8 cellular contexts compared by ENCODE assay signal in genomic region chr17:60524463-60525346, GRCh38. TPM values are rescaled to one million over a fixed set of nuclear protein-coding genes. Genes with fewer than 3 reads are reported as not detected.
DNase-seq lines count a peak whose midpoint lies in the region; ATAC-seq and TF ChIP-seq lines count a peak whose summit lies in the region.

No MANE protein-coding gene starts in this region.

- H3K27ac ChIP-seq in AG04450 (ENCODE audit: low read depth, low read length), result peak overlapping the region; percentile 96

- 0 out of 2 replicates have a peak, but pooled peaks cover 3% of the 10 kb centered on the region for H3K4me1 ChIP-seq in HAP-1
- no peaks in the 10 kb centered on the region for H3K4me1 ChIP-seq in iPS-15b (ENCODE audit: control insufficient read depth, insufficient read depth, low read length)
- peaks cover 14% of the 10 kb centered on the region for H3K4me1 ChIP-seq in skeletal muscle satellite cell (ENCODE audit: control insufficient read depth, insufficient read depth, low read length)

- CTCF ChIA-PET in AG04450 (lab: Charles Lee), result interaction anchor here (0.7 to 1.8 kb wide), 4 partner anchors 45 to 693 kb away, joined by 3 to 11 read pairs (median 5); no protein-coding TSS in a partner anchor
- CTCF ChIA-PET in activated CD8-positive, alpha-beta T cell treated with anti-CD3 and anti-CD28 coated beads, Interleukin-2, amount 10 ng/mL, durations not matched to agents 7 days and 5 days (lab: Charles Lee), result no interaction called here

- H3K27me3 ChIP-seq in AG04450 (ENCODE audit: control insufficient read depth, insufficient read depth, low read length) (no peaks in the 10 kb centered on the region), HAP-1 (ENCODE audit: low read depth) (no peaks in the 10 kb centered on the region), iPS-15b (ENCODE audit: control insufficient read depth, insufficient read depth, low read length) (no peaks in the 10 kb centered on the region), skeletal muscle satellite cell (ENCODE audit: control insufficient read depth, insufficient read depth, low read length) (no peaks in the 10 kb centered on the region)

- H3K4me2 ChIP-seq in skeletal muscle satellite cell (ENCODE audit: low read length), result peak overlapping the region; percentile 84

- H3K4me3 ChIP-seq in AG04450 (ENCODE audit: low read depth, low read length) (peak overlapping the region; percentile 98), HAP-1 (peak overlapping the region; percentile 97), iPS-15b (ENCODE audit: low read depth, low read length) (peak overlapping the region; percentile 100), skeletal muscle satellite cell (ENCODE audit: low read length) (peak overlapping the region; percentile 98)

- H3K9ac ChIP-seq in iPS-15b (ENCODE audit: low read depth, low read length) (peak overlapping the region; percentile 95), skeletal muscle satellite cell (ENCODE audit: low read depth, low read length) (peak overlapping the region; percentile 98)

- no peak for TF ChIP-seq CTCF in AG04450 (IDR thresholded peaks at IDR 0.05; ENCODE audit: low read depth, low read length)

- H3K36me3 ChIP-seq in HAP-1 (replicated peaks) (no peaks in the 10 kb centered on the region), iPS-15b (ENCODE audit: control insufficient read depth, insufficient read depth, low read length) (no peaks in the 10 kb centered on the region), skeletal muscle satellite cell (ENCODE audit: insufficient read depth, low read length) (peaks cover 9% of the 10 kb centered on the region)

- POLR2A ChIA-PET in AG04450 (lab: Yijun Ruan, JAX), result interaction anchor here (0.7 to 2.6 kb wide), 3 partner anchors 11 to 40 kb away, joined by 5 to 20 read pairs (median 7); no protein-coding TSS in a partner anchor
- POLR2A ChIA-PET in activated CD8-positive, alpha-beta T cell treated with anti-CD3 and anti-CD28 coated beads, Interleukin-2, amount 10 ng/mL, durations not matched to agents 7 days and 5 days (lab: Charles Lee), result interaction anchor here (0.7 to 1.3 kb wide), 3 partner anchors 15 to 75 kb away, joined by 3 to 7 read pairs (median 4); partner anchors contain the start of gene PPM1D

- in situ Hi-C loops in HAP-1 (cut with MboI; ENCODE audit: low sequenced_read_pairs), result no loop called here

- H3K27ac Mint-ChIP-seq in activated CD8-positive, alpha-beta T cell treated with anti-CD3 and anti-CD28 coated beads, Interleukin-2, amount 10 ng/mL, durations not matched to agents 7 days and 5 days, result peak overlapping the region; percentile 94

- H3K27me3 Mint-ChIP-seq in activated CD8-positive, alpha-beta T cell treated with anti-CD3 and anti-CD28 coated beads, Interleukin-2, amount 10 ng/mL, durations not matched to agents 7 days and 5 days (ENCODE audit: low read depth), result no peaks in the 10 kb centered on the region

- no peaks in the 10 kb centered on the region for H3K9me3 Mint-ChIP-seq in activated CD8-positive, alpha-beta T cell treated with anti-CD3 and anti-CD28 coated beads, Interleukin-2, amount 10 ng/mL, durations not matched to agents 7 days and 5 days (ENCODE audit: insufficient read depth)

- peaks cover 11% of the 10 kb centered on the region for H3K36me3 Mint-ChIP-seq in activated CD8-positive, alpha-beta T cell treated with anti-CD3 and anti-CD28 coated beads, Interleukin-2, amount 10 ng/mL, durations not matched to agents 7 days and 5 days (ENCODE audit: low read depth)

- ATAC-seq in activated CD8-positive, alpha-beta T cell treated with anti-CD3 and anti-CD28 coated beads, Interleukin-2, amount 10 ng/mL, durations not matched to agents 7 days and 5 days, result no peak
- no peak for ATAC-seq in GM18861 (IDR thresholded peaks at IDR 0.05; ENCODE audit: unreplicated experiment)
- no peak for ATAC-seq in HG02970 (IDR thresholded peaks at IDR 0.05; ENCODE audit: low FRiP score, unreplicated experiment)

- H3K4me1 Mint-ChIP-seq in activated CD8-positive, alpha-beta T cell treated with anti-CD3 and anti-CD28 coated beads, Interleukin-2, amount 10 ng/mL, durations not matched to agents 7 days and 5 days (ENCODE audit: low read depth), result peaks cover 30% of the 10 kb centered on the region

- DNase-seq in AG04450 (ENCODE audit: low read depth, low spot score) (no peak), HAP-1 (ENCODE audit: low spot score in 2 of 2) (peak; percentile 18 to 58), NCI-H524 treated with DMSO at 0.1 percent for 48 hours (lab: John Stamatoyannopoulos, UW) (no peak)
- DNase-seq in activated CD8-positive, alpha-beta T cell treated with anti-CD3 and anti-CD28 coated beads, Interleukin-2, amount 10 ng/mL, durations not matched to agents 7 days and 5 days, result no peak

- H3K9me3 ChIP-seq in AG04450 (ENCODE audit: control insufficient read depth, insufficient read depth, low read length) (no peaks in the 10 kb centered on the region; the same call in 1 of the 2 replicates), HAP-1 (no peaks in the 10 kb centered on the region), iPS-15b (ENCODE audit: control insufficient read depth, insufficient read depth, low read length) (no peaks in the 10 kb centered on the region), skeletal muscle satellite cell (replicated peaks; ENCODE audit: low read length) (no peaks in the 10 kb centered on the region)

- H3K4me3 Mint-ChIP-seq in activated CD8-positive, alpha-beta T cell treated with anti-CD3 and anti-CD28 coated beads, Interleukin-2, amount 10 ng/mL, durations not matched to agents 7 days and 5 days, result peak overlapping the region; percentile 95

RNA-seq across cellular contexts. Expression of gene APPBP2, which starts 1.3 kb away (rescaled TPM):
- 37.0 and 55.1 TPM in 2 replicates for polyA plus RNA-seq in AG04450 (2011; rRNA removed)
- 80.7 and 99.0 TPM in 2 replicates for polyA minus RNA-seq in AG04450 (2011; rRNA and poly(A)+ RNA removed)
- total RNA-seq in activated CD8-positive, alpha-beta T cell treated with anti-CD3 and anti-CD28 coated beads, Interleukin-2, amount 10 ng/mL, durations not matched to agents 7 days and 5 days, result 10 to 100 TPM; 25.9 to 27.2 TPM
- 24.2 and 27.6 TPM in 2 replicates for total RNA-seq in skeletal muscle satellite cell (2012; rRNA removed)

Comparison
In these comparisons a context has a peak if more than half of its experiments do, and no peak if none do; other contexts are left out.
1. DNase-seq: peak in HAP-1 (2 of 2); none in AG04450 (single experiment), activated CD8-positive, alpha-beta T cell treated with anti-CD3 and anti-CD28 coated beads, Interleukin-2, amount 10 ng/mL, durations not matched to agents 7 days and 5 days (single experiment) and NCI-H524 treated with DMSO at 0.1 percent for 48 hours (single experiment).
2. Peak in every context shown above with its lines, with median percentiles within 50 percentile points of each other: H3K4me3 ChIP-seq.